In the genomic region with DNA sequence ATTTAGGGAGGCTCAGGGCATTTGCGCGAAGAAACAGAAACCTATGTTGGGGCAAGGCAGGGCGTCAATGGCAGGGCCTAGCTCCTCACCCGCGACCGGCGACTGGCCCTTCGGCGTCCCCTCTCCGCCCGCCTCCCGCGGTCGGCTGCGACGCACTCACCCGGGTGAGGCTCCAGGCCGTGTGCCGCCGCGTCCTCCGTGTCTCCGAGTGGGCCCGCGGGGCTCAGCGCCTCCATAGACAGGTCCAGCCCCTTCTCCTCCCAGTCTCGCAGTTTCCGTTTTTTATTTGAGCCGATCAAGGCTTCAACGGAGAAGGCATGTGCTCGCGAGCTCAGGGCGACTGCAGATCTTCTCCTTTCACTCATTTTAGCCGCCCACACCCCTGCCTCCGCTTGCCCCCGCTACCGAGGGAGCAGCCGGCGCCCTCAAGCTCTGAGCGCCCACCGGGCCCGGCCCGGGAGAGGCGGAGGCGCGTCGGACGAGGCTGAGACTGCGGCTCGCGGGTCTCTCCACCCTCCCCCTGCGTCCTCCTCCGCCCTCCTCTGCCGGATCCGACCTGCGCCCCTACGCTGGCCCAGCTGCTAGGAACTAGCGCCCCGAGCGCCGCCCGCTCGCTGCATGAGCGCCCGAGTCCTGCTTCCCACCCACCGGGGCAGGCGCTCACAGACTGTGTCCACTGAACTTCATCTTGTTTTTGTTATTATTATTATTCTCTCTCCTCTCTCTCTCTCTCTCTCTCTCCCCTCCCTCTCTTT, we compare ENCODE assay signal across 7 cellular contexts. TPM values are rescaled to one million over a fixed set of nuclear protein-coding genes. Genes with fewer than 3 reads are reported as not detected.
DNase-seq lines count a peak whose midpoint lies in the region; ATAC-seq and TF ChIP-seq lines count a peak whose summit lies in the region.

No MANE protein-coding gene starts in this region.

- H3K4me3 ChIP-seq in Peyer's patch (peak overlapping the region in 3 of 4 donors; percentile 16 to 40 (median 36)), skeletal muscle cell (ENCODE audit: low read depth, low read length) (peak overlapping the region; percentile 73)

- peaks cover 0 to 24% (median 0%) of the 10 kb centered on the region in 4 donors for H3K9me3 ChIP-seq in Peyer's patch

- intact Hi-C loops in Right ventricle myocardium superior (cut with DNase I) = no loop called here

- peaks cover 0 to 94% of the 10 kb centered on the region in 2 donors for H3K27me3 ChIP-seq in Peyer's patch

- no peak for TF ChIP-seq POLR2A in Peyer's patch (IDR thresholded peaks at IDR 0.05)

- no peak for DNase-seq in Peyer's patch
- no peak for DNase-seq in Right ventricle myocardium superior
- DNase-seq in skeletal muscle cell (ENCODE audit: low read depth) = no peak
- DNase-seq in nucleus accumbens (lab: John Stamatoyannopoulos, UW) = no peak
- no peak for DNase-seq in activated effector memory CD4-positive, alpha-beta T cell treated with Interleukin-2 at 50 U/mL for 16 hours

- no peak for TF ChIP-seq CTCF in Peyer's patch (IDR thresholded peaks at IDR 0.05)

- no peaks in the 10 kb centered on the region for H3K36me3 ChIP-seq in Peyer's patch

- ATAC-seq in GM19025 (IDR thresholded peaks at IDR 0.05; ENCODE audit: low read depth, unreplicated experiment) (peak; percentile 45), Right ventricle myocardium superior (ENCODE audit: poor library complexity) (peak; percentile 71), GM18520 (IDR thresholded peaks at IDR 0.05; ENCODE audit: unreplicated experiment) (no peak)

- H3K27ac ChIP-seq in Peyer's patch = no peak overlapping the region

- H3K4me1 ChIP-seq in Peyer's patch = peaks cover 0 to 40% (median 0%) of the 10 kb centered on the region in 4 donors

RNA-seq across cellular contexts. Expression of a gene that starts 0.5 kb away (rescaled TPM):
- 1 to 10 TPM in 1 of 4 donors, under 1 TPM in 1, not detected in 2; 0.40 to 3.3 TPM for total RNA-seq in Peyer's patch
- 0.43 TPM for total RNA-seq in Right ventricle myocardium superior
